Comparison of ENCODE assay signal across 10 cellular contexts in genomic region chr12:68482660-68483059, GRCh38.
A peak's percentile ranks its signal among the peaks of the same experiment; 100 is the strongest.
DNase-seq lines count a peak whose midpoint lies in the region; ATAC-seq, FAIRE-seq and TF ChIP-seq lines count a peak whose summit lies in the region.
"Had no signal": no experiment of that assay in that cellular context is flagged by ENCODE, and none has a peak within 500 bp of the region (broad histone marks: within the 10 kb centered on the region; RNA-seq: fewer than 3 reads in every experiment).

No MANE protein-coding gene starts in this region.

- no peaks in the 10 kb centered on the region for H3K27me3 ChIP-seq in CD8-positive, alpha-beta memory T cell (ENCODE audit: insufficient read depth, low read length, poor library complexity, severe bottlenecking)
- H3K27me3 ChIP-seq in breast epithelium, result no peaks in the 10 kb centered on the region
- H3K27me3 ChIP-seq: heart right ventricle had no signal

- H3K27ac ChIP-seq in CD8-positive, alpha-beta memory T cell (ENCODE audit: low read depth, low read length), result no peak overlapping the region
- H3K27ac ChIP-seq in breast epithelium, result no peak overlapping the region

- ATAC-seq in HG03064 (IDR thresholded peaks at IDR 0.05; ENCODE audit: low read depth, unreplicated experiment) (peak; percentile 69), GM18868 (IDR thresholded peaks at IDR 0.05; ENCODE audit: unreplicated experiment) (no peak)

- FAIRE-seq in GM19239 (lab: Jason Lieb, UNC), result peak; percentile 87

- no peaks in the 10 kb centered on the region for H3K9me3 ChIP-seq in CD8-positive, alpha-beta memory T cell (ENCODE audit: low read length)
- H3K9me3 ChIP-seq in breast epithelium, result no peaks in the 10 kb centered on the region

- peaks cover 28% of the 10 kb centered on the region for H3K4me1 ChIP-seq in CD8-positive, alpha-beta memory T cell (ENCODE audit: insufficient read depth, low read length)
- H3K4me1 ChIP-seq in breast epithelium, result no peaks in the 10 kb centered on the region

- TF ChIP-seq POLR2A in breast epithelium (IDR thresholded peaks at IDR 0.05), result no peak

- no peaks in the 10 kb centered on the region for H3K36me3 ChIP-seq in CD8-positive, alpha-beta memory T cell (ENCODE audit: insufficient read depth, low read length)
- H3K36me3 ChIP-seq in breast epithelium, result no peaks in the 10 kb centered on the region
- H3K36me3 ChIP-seq: heart right ventricle had no signal

- DNase-seq in CD8-positive, alpha-beta memory T cell, result peak in 4 of 5 donors; percentile 4 to 54 (median 22)
- DNase-seq in GM19239 (ENCODE audit: insufficient read length, low spot score) (no peak), NCI-H1694 (lab: John Stamatoyannopoulos, UW) (no peak), breast epithelium (ENCODE audit: low spot score in 2 of 2) (no peak)
- peak; percentile 38 for DNase-seq in activated T-helper 2 cell treated with anti-CD3 and anti-CD28 coated beads, Interferon-gamma antibody, Interleukin-2, Interleukin-4, amounts not matched to agents 10 μg/mL and 5 μg/mL and 100 μg/mL, durations not matched to agents 14 hours and 24 hours and 36 hours (ENCODE audit: low spot score)
- DNase-seq in activated effector memory CD4-positive, alpha-beta T cell treated with anti-CD3 and anti-CD28 coated beads, Interleukin-2, amount 50 U/mL, for 16 hours, result no peak
- DNase-seq: heart right ventricle, NCI-H2029 treated with DMSO at 0.1 percent for 48 hours had no signal

- POLR2A ChIA-PET in CD8-positive, alpha-beta memory T cell (lab: Charles Lee), result interaction anchor here (0.8 kb wide), 1 partner anchor 128 kb away, joined by 3 read pairs; the partner anchor contains the start of gene RAP1B

- intact Hi-C loops in activated T-helper 2 cell treated with anti-CD3 and anti-CD28 coated beads, Interferon-gamma antibody, Interleukin-2, Interleukin-4, amounts not matched to agents 10 μg/mL and 5 μg/mL and 100 μg/mL, durations not matched to agents 14 hours and 24 hours and 36 hours (cut with micrococcal nuclease), result loop anchor here (5.0 to 10.0 kb wide), 3 partner anchors 75 to 368 kb away; no protein-coding TSS in a partner anchor
- intact Hi-C loops in breast epithelium (cut with DNase I; ENCODE audit: low total_unique reads), result no loop called here

- TF ChIP-seq CTCF in breast epithelium (IDR thresholded peaks at IDR 0.05), result no peak

- peak overlapping the region; percentile 43 to 90 (median 88) for H3K27ac Mint-ChIP-seq in CD8-positive, alpha-beta memory T cell
- peak overlapping the region; percentile 93 for H3K27ac Mint-ChIP-seq in activated T-helper 2 cell treated with anti-CD3 and anti-CD28 coated beads, Interferon-gamma antibody, Interleukin-2, Interleukin-4, amounts not matched to agents 10 μg/mL and 5 μg/mL and 100 μg/mL, durations not matched to agents 14 hours and 24 hours and 36 hours

- H3K4me3 ChIP-seq in CD8-positive, alpha-beta memory T cell (ENCODE audit: low read length), result no peak overlapping the region
- no peak overlapping the region for H3K4me3 ChIP-seq in breast epithelium
- H3K4me3 ChIP-seq: heart right ventricle had no signal

- peaks cover 0 to 9% (median 0%) of the 10 kb centered on the region in 3 donors for H3K36me3 Mint-ChIP-seq in CD8-positive, alpha-beta memory T cell
- H3K36me3 Mint-ChIP-seq in activated T-helper 2 cell treated with anti-CD3 and anti-CD28 coated beads, Interferon-gamma antibody, Interleukin-2, Interleukin-4, amounts not matched to agents 10 μg/mL and 5 μg/mL and 100 μg/mL, durations not matched to agents 14 hours and 24 hours and 36 hours (ENCODE audit: low read depth), result peaks cover 12% of the 10 kb centered on the region

- peaks cover 34 to 37% (median 37%) of the 10 kb centered on the region in 3 donors for H3K4me1 Mint-ChIP-seq in CD8-positive, alpha-beta memory T cell
- peaks cover 42% of the 10 kb centered on the region for H3K4me1 Mint-ChIP-seq in activated T-helper 2 cell treated with anti-CD3 and anti-CD28 coated beads, Interferon-gamma antibody, Interleukin-2, Interleukin-4, amounts not matched to agents 10 μg/mL and 5 μg/mL and 100 μg/mL, durations not matched to agents 14 hours and 24 hours and 36 hours (ENCODE audit: low read depth)

- H3K9me3 Mint-ChIP-seq in CD8-positive, alpha-beta memory T cell, result peaks cover 0 to 4% (median 0%) of the 10 kb centered on the region in 5 donors
- peaks cover 12% of the 10 kb centered on the region for H3K9me3 Mint-ChIP-seq in activated T-helper 2 cell treated with anti-CD3 and anti-CD28 coated beads, Interferon-gamma antibody, Interleukin-2, Interleukin-4, amounts not matched to agents 10 μg/mL and 5 μg/mL and 100 μg/mL, durations not matched to agents 14 hours and 24 hours and 36 hours

- H3K27me3 Mint-ChIP-seq in CD8-positive, alpha-beta memory T cell, result no peaks in the 10 kb centered on the region
- no peaks in the 10 kb centered on the region for H3K27me3 Mint-ChIP-seq in activated T-helper 2 cell treated with anti-CD3 and anti-CD28 coated beads, Interferon-gamma antibody, Interleukin-2, Interleukin-4, amounts not matched to agents 10 μg/mL and 5 μg/mL and 100 μg/mL, durations not matched to agents 14 hours and 24 hours and 36 hours (ENCODE audit: low read depth)

- H3K4me3 Mint-ChIP-seq in CD8-positive, alpha-beta memory T cell, result peak overlapping the region in 5 of 7 donors; percentile 22 to 77 (median 39)
- peak overlapping the region; percentile 9 for H3K4me3 Mint-ChIP-seq in activated T-helper 2 cell treated with anti-CD3 and anti-CD28 coated beads, Interferon-gamma antibody, Interleukin-2, Interleukin-4, amounts not matched to agents 10 μg/mL and 5 μg/mL and 100 μg/mL, durations not matched to agents 14 hours and 24 hours and 36 hours (ENCODE audit: low read depth)

- CTCF ChIA-PET in CD8-positive, alpha-beta memory T cell (lab: Charles Lee), result interaction anchor here (1.0 kb wide), 1 partner anchor 124 kb away, joined by 5 read pairs; no protein-coding TSS in a partner anchor

Comparison
In these comparisons a context has a peak if more than half of its experiments do, and no peak if none do; other contexts are left out.
1. DNase-seq: peak in CD8-positive, alpha-beta memory T cell (4 of 5) and activated T-helper 2 cell treated with anti-CD3 and anti-CD28 coated beads, Interferon-gamma antibody, Interleukin-2, Interleukin-4, amounts not matched to agents 10 μg/mL and 5 μg/mL and 100 μg/mL, durations not matched to agents 14 hours and 24 hours and 36 hours (single experiment); none in GM19239 (single experiment), activated effector memory CD4-positive, alpha-beta T cell treated with anti-CD3 and anti-CD28 coated beads, Interleukin-2, amount 50 U/mL, for 16 hours (single experiment), NCI-H1694 (single experiment) and breast epithelium (0 of 2).